ENCODE assay signal across 8 cellular contexts in genomic region chr2:27428213-27428977, GRCh38. TPM values are rescaled to one million over a fixed set of nuclear protein-coding genes. Genes with fewer than 3 reads are reported as not detected.
DNase-seq lines count a peak whose midpoint lies in the region; ATAC-seq and TF ChIP-seq lines count a peak whose summit lies in the region.

NRBP1 (plus strand) TSS chr2:27428631; CDS start chr2:27433274, 4,643 bp downstream.

- no peak for TF ChIP-seq CTCF in LNCaP clone FGC (IDR thresholded peaks at IDR 0.05; ENCODE audit: control insufficient read depth, extremely low read depth, insufficient read depth)
- peak; percentile 27 for TF ChIP-seq CTCF in RWPE2 (IDR thresholded peaks at IDR 0.05; ENCODE audit: poor library complexity, severe bottlenecking)
- no peak for TF ChIP-seq CTCF in fibroblast of mammary gland (conservative IDR thresholded peaks at IDR 0.05; ENCODE audit: control insufficient read depth, insufficient read depth, low read depth, low read length)
- no peak for TF ChIP-seq CTCF in natural killer cell (IDR thresholded peaks at IDR 0.05)

- H3K27me3 Mint-ChIP-seq in activated T-helper 2 cell treated with anti-CD3 and anti-CD28 coated beads, Interferon-gamma antibody, Interleukin-2, Interleukin-4, amounts not matched to agents 10 μg/mL and 5 μg/mL and 100 μg/mL, durations not matched to agents 14 hours and 24 hours and 36 hours (ENCODE audit: low read depth) = no peaks in the 10 kb centered on the region
- no peaks in the 10 kb centered on the region for H3K27me3 Mint-ChIP-seq in natural killer cell (ENCODE audit: low read depth in 2 of 2)

- no peaks in the 10 kb centered on the region for H3K9me3 ChIP-seq in RWPE2 (ENCODE audit: severe bottlenecking)

- no peaks in the 10 kb centered on the region for H3K27me3 ChIP-seq in RWPE2 (ENCODE audit: insufficient read depth, poor library complexity, severe bottlenecking)

- H3K4me3 ChIP-seq in LNCaP clone FGC (ENCODE audit: low read depth, low read length) = peak within 1 kb of the TSS; percentile 85
- H3K4me3 ChIP-seq in RWPE2 (ENCODE audit: severe bottlenecking) = peak within 1 kb of the TSS; percentile 97
- peak within 1 kb of the TSS; percentile 84 for H3K4me3 ChIP-seq in fibroblast of mammary gland (ENCODE audit: control insufficient read depth, low read depth, low read length)

- peaks cover 20% of the 10 kb centered on the region for H3K4me1 ChIP-seq in RWPE2 (ENCODE audit: insufficient read depth, poor library complexity, severe bottlenecking)

- peak; percentile 88 for ATAC-seq in RWPE2 (ENCODE audit: low read depth)
- ATAC-seq in natural killer cell = peak; percentile 84 to 97 (median 90)

- H3K27ac Mint-ChIP-seq in activated T-helper 2 cell treated with anti-CD3 and anti-CD28 coated beads, Interferon-gamma antibody, Interleukin-2, Interleukin-4, amounts not matched to agents 10 μg/mL and 5 μg/mL and 100 μg/mL, durations not matched to agents 14 hours and 24 hours and 36 hours = peak within 1 kb of the TSS; percentile 98
- peak within 1 kb of the TSS; percentile 94 to 97 for H3K27ac Mint-ChIP-seq in natural killer cell

- H3K9me3 Mint-ChIP-seq in activated T-helper 2 cell treated with anti-CD3 and anti-CD28 coated beads, Interferon-gamma antibody, Interleukin-2, Interleukin-4, amounts not matched to agents 10 μg/mL and 5 μg/mL and 100 μg/mL, durations not matched to agents 14 hours and 24 hours and 36 hours = no peaks in the 10 kb centered on the region
- no peaks in the 10 kb centered on the region for H3K9me3 Mint-ChIP-seq in natural killer cell

- H3K4me3 Mint-ChIP-seq in activated T-helper 2 cell treated with anti-CD3 and anti-CD28 coated beads, Interferon-gamma antibody, Interleukin-2, Interleukin-4, amounts not matched to agents 10 μg/mL and 5 μg/mL and 100 μg/mL, durations not matched to agents 14 hours and 24 hours and 36 hours (ENCODE audit: low read depth) = peak within 1 kb of the TSS; percentile 98
- H3K4me3 Mint-ChIP-seq in natural killer cell = peak within 1 kb of the TSS; percentile 95

- DNase-seq in EL (peak; percentile 91), GOT3 (lab: John Stamatoyannopoulos, UW) (peak; percentile 82), LNCaP clone FGC (ENCODE audit: low read depth) (peak; percentile 48), RWPE2 (ENCODE audit: low spot score) (peak; percentile 86), fibroblast of mammary gland (ENCODE audit: low read depth) (peak; percentile 84), natural killer cell (peak; percentile 94)
- DNase-seq in activated T-helper 2 cell treated with anti-CD3 and anti-CD28 coated beads, Interferon-gamma antibody, Interleukin-2, Interleukin-4, amounts not matched to agents 10 μg/mL and 5 μg/mL and 100 μg/mL, durations not matched to agents 14 hours and 24 hours and 36 hours (ENCODE audit: low spot score) = peak; percentile 91
- peak; percentile 79 to 90 (median 88) for DNase-seq in stimulated activated naive CD4-positive, alpha-beta T cell (lab: John Stamatoyannopoulos, UW)

- peaks cover 25% of the 10 kb centered on the region for H3K4me1 Mint-ChIP-seq in activated T-helper 2 cell treated with anti-CD3 and anti-CD28 coated beads, Interferon-gamma antibody, Interleukin-2, Interleukin-4, amounts not matched to agents 10 μg/mL and 5 μg/mL and 100 μg/mL, durations not matched to agents 14 hours and 24 hours and 36 hours (ENCODE audit: low read depth)
- H3K4me1 Mint-ChIP-seq in natural killer cell = peaks cover 42 to 45% of the 10 kb centered on the region in 2 donors

- intact Hi-C loops in activated T-helper 2 cell treated with anti-CD3 and anti-CD28 coated beads, Interferon-gamma antibody, Interleukin-2, Interleukin-4, amounts not matched to agents 10 μg/mL and 5 μg/mL and 100 μg/mL, durations not matched to agents 14 hours and 24 hours and 36 hours (cut with micrococcal nuclease) = loop anchor here (1.0 to 5.0 kb wide), 7 partner anchors 19 to 254 kb away; partner anchors contain the start of genes CCDC121, EIF2B4, GPN1 and GTF3C2
- intact Hi-C loops in natural killer cell (cut with micrococcal nuclease) = loop anchor here (1.0 to 5.0 kb wide), 3 partner anchors 19 to 58 kb away; partner anchors contain the start of genes EIF2B4, PPM1G and SNX17

- peaks cover 13% of the 10 kb centered on the region for H3K36me3 Mint-ChIP-seq in activated T-helper 2 cell treated with anti-CD3 and anti-CD28 coated beads, Interferon-gamma antibody, Interleukin-2, Interleukin-4, amounts not matched to agents 10 μg/mL and 5 μg/mL and 100 μg/mL, durations not matched to agents 14 hours and 24 hours and 36 hours (ENCODE audit: low read depth)
- peaks cover 5% of the 10 kb centered on the region for H3K36me3 Mint-ChIP-seq in natural killer cell

- peaks cover 19% of the 10 kb centered on the region for H3K36me3 ChIP-seq in RWPE2 (ENCODE audit: low read depth)

- H3K27ac ChIP-seq in RWPE2 (ENCODE audit: poor library complexity, severe bottlenecking) = peak within 1 kb of the TSS; percentile 76

RNA-seq across cellular contexts. Expression of gene NRBP1, which starts in this region (rescaled TPM):
- 98.0 and 106 TPM in 2 replicates for total RNA-seq in activated T-helper 2 cell treated with anti-CD3 and anti-CD28 coated beads, Interferon-gamma antibody, Interleukin-2, Interleukin-4, amounts not matched to agents 10 μg/mL and 5 μg/mL and 100 μg/mL, durations not matched to agents 14 hours and 24 hours and 36 hours
- 100 to 1,000 TPM; 240 to 278 (median 262) TPM for total RNA-seq in natural killer cell

Comparison
In these comparisons a context has a peak if more than half of its experiments do, and no peak if none do; other contexts are left out.
1. Peak in every context shown above with its lines: DNase-seq, ATAC-seq, H3K4me3 ChIP-seq and H3K27ac ChIP-seq.